ENCODE assay signal across 21 cellular contexts in the genomic region with DNA sequence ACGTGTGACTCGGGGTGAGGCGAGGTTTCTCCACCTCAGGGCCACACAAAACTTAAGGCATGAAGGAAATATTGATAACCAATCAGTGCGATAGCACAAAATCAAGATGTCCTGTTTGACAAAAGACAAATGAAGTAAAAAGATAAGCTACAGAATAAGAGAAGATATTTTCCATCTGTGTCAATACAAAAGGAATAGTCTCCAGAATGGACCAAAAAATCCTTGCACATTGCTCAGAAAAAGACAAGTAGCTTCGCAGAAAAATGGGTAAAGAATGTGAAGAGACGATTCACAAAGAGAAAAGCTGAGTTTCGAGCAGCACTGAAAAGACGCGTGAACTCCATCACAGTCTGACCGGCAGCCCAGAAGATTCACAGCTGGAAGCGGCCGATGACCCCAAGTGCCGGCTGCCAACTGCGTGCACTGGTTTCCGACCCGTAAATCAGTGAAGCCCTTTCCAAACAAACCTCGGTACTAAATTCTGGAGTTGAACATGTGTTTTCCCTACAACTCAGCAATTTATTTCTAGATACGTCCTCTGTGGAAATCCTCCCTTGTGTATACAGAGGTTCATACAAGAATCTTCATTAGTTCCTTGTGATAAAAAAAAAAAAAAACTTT.
"Had no signal": no experiment of that assay in that cellular context is flagged by ENCODE, and none has a peak within 500 bp of the region (broad histone marks: within the 10 kb centered on the region; RNA-seq: fewer than 3 reads in every experiment).

No MANE protein-coding gene starts in this region.

- H3K36me3 Mint-ChIP-seq: naive B cell; stimulated activated effector memory CD8-positive, alpha-beta T cell treated with anti-CD3 and anti-CD28 coated beads, Interleukin-12 subunit alpha, Interleukin-12 subunit beta, amount 100 ng/mL, for 72 hours had no signal

- H3K27ac ChIP-seq: coronary artery, heart left ventricle, lower lobe of right lung, ovary, right atrium auricular region, suprapubic skin, tibial artery, upper lobe of left lung, uterus had no signal

- H3K27ac Mint-ChIP-seq: endodermal cell; memory B cell; naive B cell; stimulated activated effector memory CD8-positive, alpha-beta T cell treated with anti-CD3 and anti-CD28 coated beads, Interleukin-12 subunit alpha, Interleukin-12 subunit beta, amount 100 ng/mL, for 72 hours had no signal

- H3K36me3 ChIP-seq: heart left ventricle, lower lobe of right lung, ovary, right atrium auricular region, suprapubic skin, tibial artery, upper lobe of left lung, uterus had no signal

- H3K4me1 Mint-ChIP-seq: stimulated activated effector memory CD8-positive, alpha-beta T cell treated with anti-CD3 and anti-CD28 coated beads, Interleukin-12 subunit alpha, Interleukin-12 subunit beta, amount 100 ng/mL, for 72 hours had no signal

- H3K27me3 ChIP-seq: ovary, right atrium auricular region, upper lobe of left lung, uterus had no signal

- H3K4me1 ChIP-seq: heart left ventricle, lower lobe of right lung, tibial artery, uterus had no signal

- H3K9me3 ChIP-seq: lower lobe of right lung, suprapubic skin, tibial artery, uterus had no signal

- H3K4me3 Mint-ChIP-seq: endodermal cell; memory B cell; stimulated activated effector memory CD8-positive, alpha-beta T cell treated with anti-CD3 and anti-CD28 coated beads, Interleukin-12 subunit alpha, Interleukin-12 subunit beta, amount 100 ng/mL, for 72 hours had no signal

- H3K4me3 ChIP-seq: coronary artery, heart left ventricle, lower lobe of right lung, ovary, right atrium auricular region, suprapubic skin, tibial artery, upper lobe of left lung, uterus had no signal

- H3K9me3 Mint-ChIP-seq: stimulated activated effector memory CD8-positive, alpha-beta T cell treated with anti-CD3 and anti-CD28 coated beads, Interleukin-12 subunit alpha, Interleukin-12 subunit beta, amount 100 ng/mL, for 72 hours had no signal

- ATAC-seq: esophagus mucosa; heart left ventricle; left lobe of liver; lower lobe of right lung; stimulated activated effector memory CD8-positive, alpha-beta T cell treated with anti-CD3 and anti-CD28 coated beads, Interleukin-12 subunit alpha, Interleukin-12 subunit beta, amount 100 ng/mL, for 72 hours; stimulated activated naive CD8-positive, alpha-beta T cell treated with anti-CD3 and anti-CD28 coated beads, Interleukin-15, Interleukin-2, amounts not matched to agents 100 U/mL and 50 U/mL, for 24 hours had no signal

- DNase-seq: effector CD4-positive, alpha-beta T cell; endodermal cell; heart left ventricle; hippocampal formation; kidney glomerular epithelial cell; lower lobe of right lung; naive B cell; ovary; stimulated activated CD4-positive, alpha-beta T cell treated with anti-CD3 and anti-CD28 coated beads, Interleukin-4, amount 100 ng/mL, for 1 hour; stimulated activated CD8-positive, alpha-beta memory T cell treated with anti-CD3 and anti-CD28 coated beads, Interleukin-4, amount 100 ng/mL, for 48 hours; stimulated activated naive CD8-positive, alpha-beta T cell treated with anti-CD3 and anti-CD28 coated beads, Interleukin-15, Interleukin-2, amounts not matched to agents 100 U/mL and 50 U/mL, for 24 hours; tibial artery; upper lobe of left lung; uterus had no signal

- H3K27me3 Mint-ChIP-seq: memory B cell, naive B cell had no signal
